10 cellular contexts compared by ENCODE assay signal in genomic region chr14:94009767-94010166, GRCh38. TPM values are rescaled to one million over a fixed set of nuclear protein-coding genes. Genes with fewer than 3 reads are reported as not detected.
DNase-seq lines count a peak whose midpoint lies in the region; ATAC-seq, FAIRE-seq and TF ChIP-seq lines count a peak whose summit lies in the region.
"Had no signal": no experiment of that assay in that cellular context is flagged by ENCODE, and none has a peak within 500 bp of the region (broad histone marks: within the 10 kb centered on the region; RNA-seq: fewer than 3 reads in every experiment).

No MANE protein-coding gene starts in this region.

- CTCF ChIA-PET in PC-3 (lab: Charles Lee) = interaction anchor here (0.6 kb wide), 1 partner anchor 1600 kb away, joined by 3 read pairs; no protein-coding TSS in a partner anchor

- H4K20me1 ChIP-seq in PC-3 (ENCODE audit: low read length) (no peaks in the 10 kb centered on the region), keratinocyte (ENCODE audit: control insufficient read depth, extremely low read depth, insufficient read depth, low read length) (no peaks in the 10 kb centered on the region)

- no peaks in the 10 kb centered on the region for H3K9me3 ChIP-seq in PC-3 (ENCODE audit: low read length)
- no peaks in the 10 kb centered on the region for H3K9me3 ChIP-seq in keratinocyte (ENCODE audit: control insufficient read depth, low read depth, low read length)
- H3K9me3 ChIP-seq: heart left ventricle, uterus had no signal

- H3K27me3 ChIP-seq in PC-3 (ENCODE audit: low read length) (no peaks in the 10 kb centered on the region), keratinocyte (ENCODE audit: control insufficient read depth, extremely low read depth, insufficient read depth, low read length) (peaks cover 2% of the 10 kb centered on the region)
- H3K27me3 ChIP-seq: uterus had no signal

- no peak overlapping the region for H2AFZ ChIP-seq in PC-3 (ENCODE audit: low read length)
- no peak overlapping the region for H2AFZ ChIP-seq in keratinocyte (ENCODE audit: control insufficient read depth, low read length)

- H3K79me2 ChIP-seq in PC-3 (ENCODE audit: low read length) = no peaks in the 10 kb centered on the region
- no peaks in the 10 kb centered on the region for H3K79me2 ChIP-seq in keratinocyte (ENCODE audit: control insufficient read depth, insufficient read depth, low read length)

- H3F3A ChIP-seq in PC-3 (ENCODE audit: low read length, unreplicated experiment) = no peaks in the 10 kb centered on the region

- H3K9ac ChIP-seq in PC-3 (ENCODE audit: low read length) (no peak overlapping the region), keratinocyte (ENCODE audit: control insufficient read depth, extremely low read depth, insufficient read depth, low read length) (no peak overlapping the region)

- H3K9me1 ChIP-seq in keratinocyte (ENCODE audit: control insufficient read depth, extremely low read depth, insufficient read depth, low read length) = no peaks in the 10 kb centered on the region

- H3K9me2 ChIP-seq in PC-3 (replicated peaks; ENCODE audit: low read length) = no peaks in the 10 kb centered on the region

- no peak overlapping the region for H3K27ac ChIP-seq in PC-3 (ENCODE audit: low read length)
- no peak overlapping the region for H3K27ac ChIP-seq in keratinocyte (ENCODE audit: control insufficient read depth, insufficient read depth, low read length)
- H3K27ac ChIP-seq: uterus had no signal

- peak overlapping the region; percentile 42; the same call in 1 of the 2 replicates for H3K4me2 ChIP-seq in PC-3 (ENCODE audit: low read length)
- H3K4me2 ChIP-seq in keratinocyte (ENCODE audit: control insufficient read depth, extremely low read depth, insufficient read depth, low read depth, low read length) = no peak overlapping the region

- no peak for TF ChIP-seq CTCF in GM12865 (IDR thresholded peaks at IDR 0.05; ENCODE audit: insufficient read depth, low read depth, low read length, missing control alignments)
- no peak for TF ChIP-seq CTCF in PC-3 (conservative IDR thresholded peaks at IDR 0.05; ENCODE audit: low read depth, low read length)
- no peak for TF ChIP-seq CTCF in keratinocyte (optimal IDR thresholded peaks at IDR 0.05 in 1 of 3, IDR thresholded peaks at IDR 0.05 in 1 of 3, conservative IDR thresholded peaks at IDR 0.05 in 1 of 3; ENCODE audit: extremely low read depth in 1 of 3, insufficient read depth in 2 of 3, low read length in 3 of 3)

- H3K36me3 ChIP-seq in PC-3 (ENCODE audit: low read depth, low read length) (no peaks in the 10 kb centered on the region), keratinocyte (ENCODE audit: control insufficient read depth in 2 of 2, extremely low read depth in 1 of 2, insufficient read depth in 2 of 2, low read length in 2 of 2) (no peaks in the 10 kb centered on the region)
- H3K36me3 ChIP-seq: heart left ventricle, uterus had no signal

- H3K4me3 ChIP-seq in GM12865 (ENCODE audit: low read depth, low read length) = no peak overlapping the region
- no peak overlapping the region for H3K4me3 ChIP-seq in PC-3 (ENCODE audit: low read length)
- no peak overlapping the region for H3K4me3 ChIP-seq in keratinocyte (ENCODE audit: control insufficient read depth in 2 of 3, extremely low read depth in 1 of 3, insufficient read depth in 2 of 3, low read depth in 1 of 3, low read length in 3 of 3)
- H3K4me3 ChIP-seq: heart left ventricle, uterus had no signal

- H3K4me1 ChIP-seq in PC-3 (ENCODE audit: insufficient read depth, low read length) = 0 out of 2 replicates have a peak, but pooled peaks cover 7% of the 10 kb centered on the region
- peaks cover 11% of the 10 kb centered on the region for H3K4me1 ChIP-seq in keratinocyte (ENCODE audit: control insufficient read depth, extremely low read depth, insufficient read depth, low read length)
- H3K4me1 ChIP-seq: uterus had no signal

- intact Hi-C loops in PC-3 (cut with micrococcal nuclease) = no loop called here

- peak; percentile 76 for DNase-seq in GM12865 (ENCODE audit: low read depth)
- DNase-seq in PC-3 = peak; percentile 61
- DNase-seq in keratinocyte (ENCODE audit: low read depth, low spot score) = no peak
- no peak for DNase-seq in islet precursor cell
- DNase-seq in epidermal melanocyte (ENCODE audit: insufficient read length, low spot score) = no peak
- DNase-seq: heart left ventricle, NCI-H1694, uterus had no signal

- peak; percentile 68 for ATAC-seq in GM21723 (IDR thresholded peaks at IDR 0.05; ENCODE audit: unreplicated experiment)
- peak; percentile 66 for ATAC-seq in PC-3
- ATAC-seq in GM21515 (IDR thresholded peaks at IDR 0.05; ENCODE audit: unreplicated experiment) = no peak

- POLR2A ChIA-PET in PC-3 (lab: Charles Lee; ENCODE audit: unreplicated experiment) = no interaction called here

- no TSS peak for BruUV-seq in PC-3 (replicated peaks; lab: Mats Ljungman, UMichigan)

- FAIRE-seq in keratinocyte (lab: Jason Lieb, UNC) = peak; percentile 58

- dilution Hi-C loops in keratinocyte (cut with MboI; ENCODE audit: extremely low pct_ligation_motif_present, low sequenced_read_pairs) = no loop called here

RNA-seq across cellular contexts. Expression of gene CCDC197, which starts 12.7 kb away (rescaled TPM):
- total RNA-seq in PC-3 (2014; rRNA removed) = not detected in 2 replicates
- not detected in 3 replicates for polyA plus RNA-seq in keratinocyte
- not detected for polyA plus RNA-seq in keratinocyte (2011; ENCODE audit: low read depth)
- not detected in 2 replicates for polyA plus RNA-seq in keratinocyte (2011; cell fraction: cytosol; rRNA removed)
- polyA plus RNA-seq in keratinocyte (2011; cell fraction: nucleus; rRNA removed) = not detected in 2 replicates
- polyA plus RNA-seq in keratinocyte (2012; ENCODE audit: low replicate concordance) = not detected in 2 replicates
- not detected in 3 replicates for polyA minus RNA-seq in keratinocyte
- not detected for polyA minus RNA-seq in keratinocyte (2011; cell fraction: cytosol; rRNA and poly(A)+ RNA removed)
- not detected in 2 replicates for polyA minus RNA-seq in keratinocyte (2011; cell fraction: nucleus; rRNA and poly(A)+ RNA removed)
- total RNA-seq: uterus had no signal

RNA-seq across cellular contexts. Expression of gene OTUB2, which starts 16.4 kb away (rescaled TPM):
- total RNA-seq in PC-3 (2014; rRNA removed) = 7.7 and 9.0 TPM in 2 replicates
- polyA plus RNA-seq in keratinocyte = 2.6 to 4.8 TPM (median 3.5 TPM) in 3 replicates
- 3.0 TPM for polyA plus RNA-seq in keratinocyte (2011; ENCODE audit: low read depth)
- polyA plus RNA-seq in keratinocyte (2011; cell fraction: cytosol; rRNA removed) = 3.5 and 3.6 TPM in 2 replicates
- polyA plus RNA-seq in keratinocyte (2011; cell fraction: nucleus; rRNA removed) = 4.5 and 5.3 TPM in 2 replicates
- polyA plus RNA-seq in keratinocyte (2012; ENCODE audit: low replicate concordance) = 4.5 and 4.7 TPM in 2 replicates
- 8.5 to 14.3 TPM (median 10.1 TPM) in 3 replicates for polyA minus RNA-seq in keratinocyte
- 8.8 TPM for polyA minus RNA-seq in keratinocyte (2011; cell fraction: cytosol; rRNA and poly(A)+ RNA removed)
- 5.2 and 8.1 TPM in 2 replicates for polyA minus RNA-seq in keratinocyte (2011; cell fraction: nucleus; rRNA and poly(A)+ RNA removed)

RNA-seq across cellular contexts. Expression of gene ASB2, which starts 33.4 kb away (rescaled TPM):
- total RNA-seq in PC-3 (2014; rRNA removed) = 0.12 and 0.22 TPM in 2 replicates
- 0.31 to 1.7 TPM (median 0.56 TPM) in 3 replicates for polyA plus RNA-seq in keratinocyte
- 0.32 TPM for polyA plus RNA-seq in keratinocyte (2011; ENCODE audit: low read depth)
- polyA plus RNA-seq in keratinocyte (2011; cell fraction: cytosol; rRNA removed) = 0.36 and 0.62 TPM in 2 replicates
- 1.1 and 1.2 TPM in 2 replicates for polyA plus RNA-seq in keratinocyte (2011; cell fraction: nucleus; rRNA removed)
- polyA plus RNA-seq in keratinocyte (2012; ENCODE audit: low replicate concordance) = 0.25 and 0.34 TPM in 2 replicates
- polyA minus RNA-seq in keratinocyte = 0.10 to 0.66 TPM (median 0.13 TPM) in 3 replicates
- polyA minus RNA-seq in keratinocyte (2011; cell fraction: cytosol; rRNA and poly(A)+ RNA removed) = 0.96 TPM
- polyA minus RNA-seq in keratinocyte (2011; cell fraction: nucleus; rRNA and poly(A)+ RNA removed) = 0.23 and 0.74 TPM in 2 replicates

Comparison
In these comparisons a context has a peak if more than half of its experiments do, and no peak if none do; other contexts are left out.
1. DNase-seq: peak in GM12865 (single experiment) and PC-3 (single experiment); none in keratinocyte (single experiment), islet precursor cell (single experiment) and epidermal melanocyte (single experiment).